26 cellular contexts compared by ENCODE assay signal in the genomic region with DNA sequence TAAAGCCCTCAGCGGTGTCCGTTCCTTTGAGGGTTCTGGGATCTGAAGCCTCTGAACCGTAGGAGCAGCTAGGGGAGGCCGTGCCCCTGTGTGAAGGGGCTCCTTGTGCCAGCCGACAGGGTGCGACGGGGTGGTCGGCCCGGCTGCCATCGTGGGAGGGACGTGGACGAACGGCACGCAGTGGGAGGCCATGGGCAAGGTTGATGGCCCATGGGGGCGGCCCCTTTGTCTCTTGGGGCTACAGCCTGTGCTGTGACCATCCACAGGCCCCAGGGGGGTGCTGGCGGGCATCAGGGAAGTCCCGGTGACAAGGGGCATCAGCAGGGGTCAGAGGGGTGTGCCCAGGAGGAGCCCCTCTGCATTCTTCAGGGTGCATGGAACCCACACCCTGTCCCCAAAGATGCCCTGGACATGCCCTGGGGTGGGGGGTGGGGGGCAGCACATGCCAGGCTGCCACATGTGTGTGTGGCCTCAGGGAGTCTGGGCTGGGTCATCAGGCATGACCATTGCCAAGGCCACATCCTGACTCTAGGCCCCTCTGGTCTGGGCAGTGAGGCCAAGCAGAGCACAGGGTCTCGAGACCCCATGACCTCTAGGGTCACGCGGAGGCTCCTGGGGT. TPM values are rescaled to one million over a fixed set of nuclear protein-coding genes. Genes with fewer than 3 reads are reported as not detected.
"Had no signal": no experiment of that assay in that cellular context is flagged by ENCODE, and none has a peak within 500 bp of the region (broad histone marks: within the 10 kb centered on the region; RNA-seq: fewer than 3 reads in every experiment).

No MANE protein-coding gene starts in this region.

- H3K27me3 Mint-ChIP-seq: naive B cell; natural killer cell treated with Interleukin-12 subunit alpha and Interleukin-12 subunit beta and Interleukin-15 and Interleukin-18, amount 100 ng/mL, for 72 hours; type B pancreatic cell had no signal

- H3K36me3 Mint-ChIP-seq: natural killer cell treated with Interleukin-12 subunit alpha and Interleukin-12 subunit beta and Interleukin-15 and Interleukin-18, amount 100 ng/mL, for 72 hours had no signal

- H3K4me2 ChIP-seq: smooth muscle cell had no signal

- DNase-seq: effector CD8-positive, alpha-beta T cell; gastrocnemius medialis; kidney; left lung; naive B cell; stimulated activated CD4-positive, alpha-beta T cell treated with anti-CD3 and anti-CD28 coated beads, Interleukin-12 subunit alpha, Interleukin-12 subunit beta, amount 100 ng/mL, for 4 hours; stimulated activated CD4-positive, alpha-beta T cell treated with anti-CD3 and anti-CD28 coated beads, Interleukin-4, amount 100 ng/mL, for 24 hours; stimulated activated naive CD4-positive, alpha-beta T cell treated with Interleukin-2 at 50 U/mL for 16 hours; stomach; tibial artery had no signal

- H3K4me3 ChIP-seq: gastrocnemius medialis, left lung, mucosa of descending colon, prostate gland, right atrium auricular region, smooth muscle cell, stomach, testis, tibial artery had no signal

- H3K27me3 ChIP-seq: gastrocnemius medialis, left lung, right atrium auricular region, stomach, testis, tibial artery had no signal

- H3K9me3 ChIP-seq: gastrocnemius medialis, left lung, mucosa of descending colon, prostate gland, right atrium auricular region, stomach, testis, tibial artery had no signal

- H3K9me3 Mint-ChIP-seq: endodermal cell; natural killer cell treated with Interleukin-12 subunit alpha and Interleukin-12 subunit beta and Interleukin-15 and Interleukin-18, amount 100 ng/mL, for 72 hours; neural crest cell; stimulated activated effector memory CD8-positive, alpha-beta T cell treated with anti-CD3 and anti-CD28 coated beads, Interleukin-12 subunit alpha, Interleukin-12 subunit beta, amount 100 ng/mL, for 72 hours; type B pancreatic cell had no signal

- H3K27ac Mint-ChIP-seq: endodermal cell; mesothelial cell of epicardium; natural killer cell treated with Interleukin-12 subunit alpha and Interleukin-12 subunit beta and Interleukin-15 and Interleukin-18, amount 100 ng/mL, for 72 hours; stimulated activated effector memory CD8-positive, alpha-beta T cell treated with anti-CD3 and anti-CD28 coated beads, Interleukin-12 subunit alpha, Interleukin-12 subunit beta, amount 100 ng/mL, for 72 hours; type B pancreatic cell had no signal

- H3K4me1 ChIP-seq: gastrocnemius medialis, left lung, prostate gland, right atrium auricular region, stomach, testis, tibial artery had no signal

- H3K4me1 Mint-ChIP-seq: endodermal cell, mesothelial cell of epicardium, neural crest cell had no signal

- H3K27ac ChIP-seq: epithelial cell of prostate, gastrocnemius medialis, left lung, prostate gland, right atrium auricular region, stomach, testis, tibial artery had no signal

- ATAC-seq: gastrocnemius medialis; mucosa of descending colon; sciatic nerve; stimulated activated effector memory CD8-positive, alpha-beta T cell treated with anti-CD3 and anti-CD28 coated beads, Interleukin-12 subunit alpha, Interleukin-12 subunit beta, amount 100 ng/mL, for 72 hours had no signal

- H3K4me3 Mint-ChIP-seq: endodermal cell; mesothelial cell of epicardium; naive B cell; natural killer cell treated with Interleukin-12 subunit alpha and Interleukin-12 subunit beta and Interleukin-15 and Interleukin-18, amount 100 ng/mL, for 72 hours; neural crest cell; stimulated activated effector memory CD8-positive, alpha-beta T cell treated with anti-CD3 and anti-CD28 coated beads, Interleukin-12 subunit alpha, Interleukin-12 subunit beta, amount 100 ng/mL, for 72 hours; type B pancreatic cell had no signal

RNA-seq across cellular contexts. Expression of a gene that starts 49.6 kb away (rescaled TPM):
- total RNA-seq: esophagus mucosa, lower leg skin, subcutaneous adipose tissue had no signal
